In the genomic region with DNA sequence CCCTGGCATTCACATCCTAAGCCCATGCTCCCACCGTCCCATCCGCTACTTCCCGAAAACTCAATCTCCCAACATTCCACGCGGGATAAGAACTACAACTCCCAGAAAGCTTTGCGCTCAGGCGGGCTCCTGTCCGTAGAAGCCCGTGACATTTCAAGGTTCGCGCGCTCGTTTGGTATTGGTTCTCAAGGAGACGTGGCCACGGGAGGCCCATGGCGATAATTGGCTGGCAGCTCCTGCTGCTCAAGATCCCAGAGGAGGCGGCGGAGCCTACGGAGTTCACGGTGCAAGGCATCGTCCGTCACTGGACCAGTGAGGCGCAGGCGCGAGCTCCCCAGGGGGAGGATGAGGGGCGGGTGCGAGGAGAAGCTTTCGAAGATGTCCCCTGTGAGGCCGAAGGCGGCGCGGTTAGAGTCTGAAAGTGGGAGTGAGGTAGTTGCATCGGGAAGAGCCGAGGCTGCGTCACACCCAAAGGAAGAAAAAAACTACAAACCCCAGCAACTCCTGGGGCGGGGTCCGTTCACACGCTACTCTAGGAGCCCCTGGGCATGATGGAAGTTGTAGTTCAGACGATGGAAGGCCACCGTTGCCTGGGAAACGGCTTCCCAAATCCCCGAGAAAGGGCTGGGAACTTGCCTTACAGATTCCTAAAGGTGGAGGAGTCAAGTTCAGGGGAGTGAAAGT, we compare ENCODE assay signal across 8 cellular contexts. TPM values are rescaled to one million over a fixed set of nuclear protein-coding genes. Genes with fewer than 3 reads are reported as not detected.
DNase-seq lines count a peak whose midpoint lies in the region; ATAC-seq and TF ChIP-seq lines count a peak whose summit lies in the region.

No MANE protein-coding gene starts in this region.

- no peaks in the 10 kb centered on the region for H3K4me1 ChIP-seq in parathyroid adenoma
- peaks cover 0 to 75% (median 37%) of the 10 kb centered on the region in 4 donors for H3K4me1 ChIP-seq in tibial nerve

- no peaks in the 10 kb centered on the region for H3K36me3 ChIP-seq in parathyroid adenoma (ENCODE audit: control insufficient read depth, insufficient read depth, low read length)
- H3K36me3 ChIP-seq in tibial nerve = no peaks in the 10 kb centered on the region

- H3K9me3 Mint-ChIP-seq in activated naive CD4-positive, alpha-beta T cell treated with anti-CD3 and anti-CD28 coated beads, Interleukin-2, amount 50 U/mL, for 24 hours = peaks cover 11% of the 10 kb centered on the region

- intact Hi-C loops in Right ventricle myocardium superior (cut with DNase I) = no loop called here

- H3K4me3 ChIP-seq in HFF-Myc (replicated peaks; ENCODE audit: low read depth, low read length) = peak overlapping the region; percentile 56
- peak overlapping the region; percentile 58 for H3K4me3 ChIP-seq in NB4 (ENCODE audit: low read depth, low read length)
- peak overlapping the region; percentile 72 for H3K4me3 ChIP-seq in parathyroid adenoma (ENCODE audit: low read depth, low read length)
- peak overlapping the region; percentile 36 to 63 (median 59) for H3K4me3 ChIP-seq in tibial nerve

- peak overlapping the region; percentile 52 for H2AFZ ChIP-seq in parathyroid adenoma

- peak overlapping the region; percentile 77 for H3K27ac ChIP-seq in parathyroid adenoma
- peak overlapping the region; percentile 88 to 96 (median 92) for H3K27ac ChIP-seq in tibial nerve

- peak; percentile 83 to 88 for TF ChIP-seq EP300 in tibial nerve (IDR thresholded peaks at IDR 0.05)

- H3K4me3 Mint-ChIP-seq in activated naive CD4-positive, alpha-beta T cell treated with anti-CD3 and anti-CD28 coated beads, Interleukin-2, amount 50 U/mL, for 24 hours = peak overlapping the region; percentile 89

- no peaks in the 10 kb centered on the region for H3K9me3 ChIP-seq in parathyroid adenoma (ENCODE audit: control insufficient read depth, low read length)
- H3K9me3 ChIP-seq in tibial nerve = no peaks in the 10 kb centered on the region

- no peak for TF ChIP-seq POLR2A in NB4 (IDR thresholded peaks at IDR 0.05; ENCODE audit: extremely low read depth, insufficient read length)
- TF ChIP-seq POLR2A in tibial nerve (IDR thresholded peaks at IDR 0.05) = peak in 1 of 2 donors; percentile 24

- no peaks in the 10 kb centered on the region for H3K27me3 Mint-ChIP-seq in activated naive CD4-positive, alpha-beta T cell treated with anti-CD3 and anti-CD28 coated beads, Interleukin-2, amount 50 U/mL, for 24 hours

- peak overlapping the region; percentile 82 for H3K4me2 ChIP-seq in parathyroid adenoma (ENCODE audit: low read length)

- TF ChIP-seq CTCF in HFF-Myc (IDR thresholded peaks at IDR 0.05; ENCODE audit: low read depth, low read length, missing control alignments) (no peak), NB4 (IDR thresholded peaks at IDR 0.05; ENCODE audit: low read depth, low read length) (no peak), parathyroid adenoma (IDR thresholded peaks at IDR 0.05) (no peak), tibial nerve (IDR thresholded peaks at IDR 0.05) (peak in 2 of 5 experiments; percentile 19 to 23)

- no peak overlapping the region for H3K9ac ChIP-seq in parathyroid adenoma

- peak; percentile 89 for ATAC-seq in Right ventricle myocardium superior (ENCODE audit: poor library complexity)

- DNase-seq in GM04503 (ENCODE audit: low read depth) (peak; percentile 96), HFF-Myc (ENCODE audit: extremely low read depth, low read depth) (peak; percentile 97), NB4 (ENCODE audit: low read depth) (peak; percentile 100), SK-N-DZ (ENCODE audit: low spot score) (peak; percentile 96), Right ventricle myocardium superior (peak; percentile 99), tibial nerve (ENCODE audit: low spot score in 2 of 2) (peak; percentile 97 to 99)

- no peaks in the 10 kb centered on the region for H3K79me2 ChIP-seq in parathyroid adenoma

- no peaks in the 10 kb centered on the region for H3K27me3 ChIP-seq in parathyroid adenoma (ENCODE audit: control insufficient read depth, insufficient read depth, low read length)
- H3K27me3 ChIP-seq in tibial nerve = no peaks in the 10 kb centered on the region

- H3K27ac Mint-ChIP-seq in activated naive CD4-positive, alpha-beta T cell treated with anti-CD3 and anti-CD28 coated beads, Interleukin-2, amount 50 U/mL, for 24 hours = peak overlapping the region; percentile 78

- 15 to 22% methylated on average over 39 to 42 of the region's 42 CpGs for WGBS in tibial nerve, 2 donors

- H3K36me3 Mint-ChIP-seq in activated naive CD4-positive, alpha-beta T cell treated with anti-CD3 and anti-CD28 coated beads, Interleukin-2, amount 50 U/mL, for 24 hours = peaks cover 3% of the 10 kb centered on the region

- H3K4me1 Mint-ChIP-seq in activated naive CD4-positive, alpha-beta T cell treated with anti-CD3 and anti-CD28 coated beads, Interleukin-2, amount 50 U/mL, for 24 hours = peaks cover 24% of the 10 kb centered on the region

RNA-seq across cellular contexts. Expression of gene MAMSTR, which starts 1.2 kb away (rescaled TPM):
- 0.36 and 0.48 TPM in 2 replicates for polyA plus RNA-seq in SK-N-DZ (2014; cell fraction: cytosol; rRNA removed)
- polyA plus RNA-seq in SK-N-DZ (2014; cell fraction: nucleus; rRNA removed) = 0.65 and 1.7 TPM in 2 replicates
- total RNA-seq in Right ventricle myocardium superior (4.8 TPM), tibial nerve (1 to 10 TPM; 2.7 to 7.2 (median 5.9) TPM)

RNA-seq across cellular contexts. Expression of gene RASIP1, which starts 19.7 kb away (rescaled TPM):
- 0.32 and 0.56 TPM in 2 replicates for polyA plus RNA-seq in SK-N-DZ (2014; cell fraction: cytosol; rRNA removed)
- 0.50 and 0.53 TPM in 2 replicates for polyA plus RNA-seq in SK-N-DZ (2014; cell fraction: nucleus; rRNA removed)
- total RNA-seq in Right ventricle myocardium superior (15.1 TPM), tibial nerve (10 to 100 TPM; 12.3 to 23.3 (median 19.8) TPM)

RNA-seq across cellular contexts. Expression of gene FUT2, which starts 25.0 kb away (rescaled TPM):
- not detected in 2 replicates for polyA plus RNA-seq in SK-N-DZ (2014; cell fraction: cytosol; rRNA removed)
- polyA plus RNA-seq in SK-N-DZ (2014; cell fraction: nucleus; rRNA removed) = not detected in 2 replicates
- total RNA-seq in Right ventricle myocardium superior (not detected), tibial nerve (under 1 TPM in 1 of 4 donors, not detected in 3; 0.44 TPM)

RNA-seq across cellular contexts. Expression of gene IZUMO1, which starts 26.0 kb away (rescaled TPM):
- not detected in 2 replicates for polyA plus RNA-seq in SK-N-DZ (2014; cell fraction: cytosol; rRNA removed)
- 0.15 TPM in 1 of 2 replicates, not detected in the other for polyA plus RNA-seq in SK-N-DZ (2014; cell fraction: nucleus; rRNA removed)
- total RNA-seq in Right ventricle myocardium superior = 0.73 TPM
- under 1 TPM in 2 of 4 donors, not detected in 2; 0.21 to 0.30 TPM for total RNA-seq in tibial nerve

RNA-seq across cellular contexts. Expression of gene FUT1, which starts 31.7 kb away (rescaled TPM):
- 0.15 and 0.38 TPM in 2 replicates for polyA plus RNA-seq in SK-N-DZ (2014; cell fraction: cytosol; rRNA removed)
- 0.07 TPM in 1 of 2 replicates, not detected in the other for polyA plus RNA-seq in SK-N-DZ (2014; cell fraction: nucleus; rRNA removed)
- 1.8 TPM for total RNA-seq in Right ventricle myocardium superior
- 1 to 10 TPM in 3 of 4 donors, under 1 TPM in 1; 0.98 to 4.2 (median 2.4) TPM for total RNA-seq in tibial nerve

Comparison
In these comparisons a context has a peak if more than half of its experiments do, and no peak if none do; other contexts are left out.
1. Peak in every context shown above with its lines: DNase-seq, ATAC-seq, H3K4me3 ChIP-seq and H3K27ac ChIP-seq.